29 cellular contexts compared by ENCODE assay signal in the genomic region with DNA sequence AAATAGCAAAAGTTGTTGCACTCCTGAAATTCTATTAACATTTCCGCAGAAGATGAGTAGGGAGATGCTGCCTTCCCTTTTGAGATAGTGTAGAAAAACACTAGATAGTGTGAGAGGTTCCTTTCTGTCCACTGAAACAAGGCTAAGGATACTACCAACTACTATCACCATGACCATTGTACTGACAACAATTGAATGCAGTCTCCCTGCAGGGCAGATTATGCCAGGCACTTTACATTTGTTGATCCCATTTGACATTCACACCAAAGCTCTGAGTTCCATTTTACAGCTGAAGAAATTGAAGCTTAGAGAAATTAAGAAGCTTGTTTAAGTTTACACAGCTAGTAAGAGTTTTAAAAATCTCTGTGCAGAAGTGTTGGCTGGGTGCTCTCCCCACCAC. TPM values are rescaled to one million over a fixed set of nuclear protein-coding genes. Genes with fewer than 3 reads are reported as not detected.
"Had no signal": no experiment of that assay in that cellular context is flagged by ENCODE, and none has a peak within 500 bp of the region (broad histone marks: within the 10 kb centered on the region; RNA-seq: fewer than 3 reads in every experiment).

No MANE protein-coding gene starts in this region.

- H3K36me3 ChIP-seq: MG63 had no signal

- H3K27me3 Mint-ChIP-seq: activated CD4-positive, alpha-beta memory T cell treated with anti-CD3 and anti-CD28 coated beads, Interleukin-2, amount 10 ng/mL, durations not matched to agents 7 days and 5 days; activated CD4-positive, alpha-beta T cell treated with anti-CD3 and anti-CD28 coated beads for 36 hours; activated naive CD8-positive, alpha-beta T cell treated with anti-CD3 and anti-CD28 coated beads for 36 hours; T-cell had no signal

- H3K27ac Mint-ChIP-seq: activated CD4-positive, alpha-beta memory T cell treated with anti-CD3 and anti-CD28 coated beads, Interleukin-2, amount 10 ng/mL, durations not matched to agents 7 days and 5 days; activated CD4-positive, alpha-beta T cell treated with anti-CD3 and anti-CD28 coated beads for 36 hours; activated naive CD4-positive, alpha-beta T cell treated with anti-CD3 and anti-CD28 coated beads, Interleukin-2, amount 10 ng/mL, durations not matched to agents 7 days and 5 days; activated naive CD8-positive, alpha-beta T cell treated with anti-CD3 and anti-CD28 coated beads for 36 hours; activated T-helper 2 cell treated with anti-CD3 and anti-CD28 coated beads, Interferon-gamma antibody, Interleukin-2, Interleukin-4, amounts not matched to agents 10 μg/mL and 5 μg/mL and 100 μg/mL, durations not matched to agents 14 hours and 24 hours and 36 hours; T-cell had no signal

- H3K4me3 ChIP-seq: MG63, SK-N-MC had no signal

- H3K27ac ChIP-seq: SK-N-MC had no signal

- DNase-seq: activated CD4-positive, alpha-beta memory T cell treated with anti-CD3 and anti-CD28 coated beads, Interleukin-2, amount 10 ng/mL, durations not matched to agents 7 days and 5 days; activated CD4-positive, alpha-beta T cell treated with anti-CD3 and anti-CD28 coated beads for 36 hours; activated CD4-positive, alpha-beta T cell treated with anti-CD3 and anti-CD28 coated beads, Interleukin-2, amount 50 U/mL, for 1 hour; activated CD4-positive, CD25-positive, alpha-beta regulatory T cell; activated gamma-delta T cell treated with Interleukin-2 at 50 U/mL for 16 hours; activated naive CD4-positive, alpha-beta T cell treated with anti-CD3 and anti-CD28 coated beads, Interleukin-2, amount 10 ng/mL, durations not matched to agents 7 days and 5 days; activated naive CD8-positive, alpha-beta T cell treated with anti-CD3 and anti-CD28 coated beads for 36 hours; activated T-cell treated with anti-CD3 and anti-CD28 coated beads for 4 hours; activated T-cell treated with anti-CD3 and anti-CD28 coated beads, Interleukin-2, amount 50 U/mL, for 72 hours; KG1; MG63; MV-4-11; NCI-H1092 treated with DMSO at 0.1 percent for 48 hours; NCI-H1417 treated with DMSO at 0.1 percent for 48 hours; NCI-H1694; NCI-H2029; NCI-H2107; NCI-H2171 treated with DMSO at 0.1 percent for 48 hours; NCI-H226; NCI-H526; NCI-H774; RPMI8226; T-cell; T-helper 2 cell; T1000 had no signal

- H3K4me3 Mint-ChIP-seq: activated CD4-positive, alpha-beta memory T cell treated with anti-CD3 and anti-CD28 coated beads, Interleukin-2, amount 10 ng/mL, durations not matched to agents 7 days and 5 days; activated CD4-positive, alpha-beta T cell treated with anti-CD3 and anti-CD28 coated beads for 36 hours; activated naive CD4-positive, alpha-beta T cell treated with anti-CD3 and anti-CD28 coated beads, Interleukin-2, amount 10 ng/mL, durations not matched to agents 7 days and 5 days; activated naive CD8-positive, alpha-beta T cell treated with anti-CD3 and anti-CD28 coated beads for 36 hours; T-cell had no signal

- ATAC-seq: Right ventricle myocardium inferior, T-cell had no signal

RNA-seq across cellular contexts. Expression of gene CYSLTR2, which starts 55.0 kb away (rescaled TPM):
- total RNA-seq: NCI-H460 had no signal
